8 cellular contexts compared by ENCODE assay signal in the genomic region with DNA sequence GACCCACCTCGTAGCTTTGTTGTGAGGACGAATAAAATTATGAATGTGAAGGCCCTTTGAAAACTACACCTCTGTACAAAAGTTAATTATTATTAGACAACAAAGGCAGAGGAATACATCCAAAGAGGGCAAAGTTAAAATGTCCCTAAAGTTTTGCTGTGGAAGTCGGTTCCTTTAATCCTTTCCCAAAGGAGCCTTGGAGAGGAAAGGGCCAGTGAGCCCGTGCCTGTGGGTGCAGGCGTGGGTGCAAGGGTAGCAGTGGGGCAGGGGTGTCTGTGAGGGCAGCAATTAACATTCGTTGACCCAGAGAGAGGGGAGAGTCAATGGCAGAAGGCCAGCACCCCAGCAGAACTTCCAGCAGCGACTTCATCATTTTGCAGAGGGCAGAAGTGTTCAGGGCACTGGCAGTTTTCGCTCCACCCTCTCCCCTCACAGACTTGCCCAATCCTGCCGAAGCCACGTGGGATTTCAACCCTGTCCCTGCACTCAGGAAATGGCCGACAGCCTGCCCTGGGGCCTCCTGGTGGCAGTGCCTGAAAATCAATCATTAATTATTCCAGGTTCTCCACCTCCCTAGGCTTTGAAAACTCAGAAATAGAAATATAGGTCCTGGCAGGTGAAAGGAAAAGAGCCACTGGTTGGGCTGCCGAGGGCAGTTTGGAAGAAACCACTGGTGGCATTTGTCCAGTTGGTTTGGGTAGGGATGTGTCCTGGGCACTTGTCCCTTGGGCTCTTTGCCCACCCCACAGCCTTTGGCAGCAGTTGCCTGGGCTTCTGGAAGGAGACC. TPM values are rescaled to one million over a fixed set of nuclear protein-coding genes. Genes with fewer than 3 reads are reported as not detected.
DNase-seq lines count a peak whose midpoint lies in the region; ATAC-seq and TF ChIP-seq lines count a peak whose summit lies in the region.

No MANE protein-coding gene starts in this region.

- H3K27me3 ChIP-seq in esophagus squamous epithelium (peaks cover 0 to 15% (median 2%) of the 10 kb centered on the region in 4 donors), osteoblast (ENCODE audit: insufficient read depth, low read length) (peaks cover 8% of the 10 kb centered on the region)
- H3K27me3 ChIP-seq in CD4-positive, alpha-beta memory T cell (ENCODE audit: insufficient read depth, low read length) = no peaks in the 10 kb centered on the region

- POLR2A ChIA-PET in CD4-positive, alpha-beta memory T cell (lab: Charles Lee; ENCODE audit: partially characterized antibody) = no interaction called here

- H3K4me1 Mint-ChIP-seq in CD4-positive, alpha-beta memory T cell = peaks cover 0 to 4% (median 0%) of the 10 kb centered on the region in 4 donors

- peak overlapping the region; percentile 58 for H3K4me2 ChIP-seq in osteoblast (ENCODE audit: insufficient read depth, low read length)

- no peak overlapping the region for H3K4me3 Mint-ChIP-seq in CD4-positive, alpha-beta memory T cell

- H3K9me3 Mint-ChIP-seq in CD4-positive, alpha-beta memory T cell = no peaks in the 10 kb centered on the region

- intact Hi-C loops in esophagus squamous epithelium (cut with DNase I) = no loop called here
- intact Hi-C loops in CD4-positive, alpha-beta memory T cell (cut with micrococcal nuclease) = no loop called here

- peak; percentile 3 for DNase-seq in DMS 273 treated with DMSO at 0.1 percent for 48 hours (lab: John Stamatoyannopoulos, UW)
- peak; percentile 79 for DNase-seq in NOMO-1 treated with DMSO at 0.1 percent for 48 hours (lab: John Stamatoyannopoulos, UW; ENCODE audit: unreplicated experiment)
- DNase-seq in esophagus squamous epithelium (lab: John Stamatoyannopoulos, UW) = no peak
- DNase-seq in osteoblast (ENCODE audit: insufficient read length, low spot score, missing footprints) = peak; percentile 73
- DNase-seq in NCI-H2196 treated with DMSO at 0.1 percent for 48 hours (lab: John Stamatoyannopoulos, UW; ENCODE audit: unreplicated experiment) = no peak
- DNase-seq in CD4-positive, alpha-beta memory T cell = no peak
- no peak for DNase-seq in omental fat pad (ENCODE audit: low spot score)

- 35 to 45% methylated on average over 9 to 12 of the region's 12 CpGs for WGBS in esophagus squamous epithelium, 2 donors

- no peak overlapping the region for H3K4me3 ChIP-seq in esophagus squamous epithelium
- H3K4me3 ChIP-seq in osteoblast (ENCODE audit: insufficient read depth, low read length) = no peak overlapping the region
- no peak overlapping the region for H3K4me3 ChIP-seq in CD4-positive, alpha-beta memory T cell (ENCODE audit: low read length in 2 of 2)

- TF ChIP-seq CTCF in esophagus squamous epithelium (IDR thresholded peaks at IDR 0.05) = peak in 4 of 6 experiments; percentile 28 to 50 (median 40)
- no peak for TF ChIP-seq CTCF in osteoblast (IDR thresholded peaks at IDR 0.05; ENCODE audit: extremely low read depth, low read depth, low read length)
- no peak for TF ChIP-seq CTCF in omental fat pad (IDR thresholded peaks at IDR 0.05)

- H3K9me3 ChIP-seq in esophagus squamous epithelium = no peaks in the 10 kb centered on the region
- H3K9me3 ChIP-seq in osteoblast (ENCODE audit: low read depth, low read length) = no peaks in the 10 kb centered on the region
- no peaks in the 10 kb centered on the region for H3K9me3 ChIP-seq in CD4-positive, alpha-beta memory T cell (ENCODE audit: control insufficient read depth in 1 of 2, low read length in 2 of 2)

- TF ChIP-seq POLR2A in esophagus squamous epithelium (IDR thresholded peaks at IDR 0.05) = no peak

- H3K79me2 ChIP-seq in osteoblast (ENCODE audit: insufficient read depth, low read length) = no peaks in the 10 kb centered on the region

- CTCF ChIA-PET in CD4-positive, alpha-beta memory T cell (lab: Charles Lee; ENCODE audit: partially characterized antibody) = interaction anchor here (0.7 to 1.2 kb wide), 2 partner anchors 34 to 56 kb away, joined by 3 to 5 read pairs; no protein-coding TSS in a partner anchor

- H3K36me3 ChIP-seq in esophagus squamous epithelium (no peaks in the 10 kb centered on the region), osteoblast (ENCODE audit: insufficient read depth, low read length) (no peaks in the 10 kb centered on the region)
- no peaks in the 10 kb centered on the region for H3K36me3 ChIP-seq in CD4-positive, alpha-beta memory T cell (ENCODE audit: insufficient read depth, low read length)

- H3K27ac Mint-ChIP-seq in CD4-positive, alpha-beta memory T cell = no peak overlapping the region

- no peaks in the 10 kb centered on the region for H3K36me3 Mint-ChIP-seq in CD4-positive, alpha-beta memory T cell

- no peaks in the 10 kb centered on the region for H4K20me1 ChIP-seq in osteoblast (ENCODE audit: insufficient read depth, low read length)

- ATAC-seq in omental fat pad (ENCODE audit: low FRiP score) (no peak), GM18870 (IDR thresholded peaks at IDR 0.05; ENCODE audit: unreplicated experiment) (no peak)

- peak overlapping the region; percentile 23 to 72 (median 54) for H3K27ac ChIP-seq in esophagus squamous epithelium
- peak overlapping the region; percentile 92 for H3K27ac ChIP-seq in osteoblast (ENCODE audit: low read depth, low read length)
- no peak overlapping the region for H3K27ac ChIP-seq in CD4-positive, alpha-beta memory T cell (ENCODE audit: low read depth, low read length)

- H3K4me1 ChIP-seq in esophagus squamous epithelium (peaks cover 12 to 28% (median 19%) of the 10 kb centered on the region in 3 donors), osteoblast (ENCODE audit: insufficient read depth, low read length) (peaks cover 40% of the 10 kb centered on the region)
- H3K4me1 ChIP-seq in CD4-positive, alpha-beta memory T cell (ENCODE audit: insufficient read depth, low read length) = no peaks in the 10 kb centered on the region

- peaks cover 12 to 16% of the 10 kb centered on the region in 2 donors for H3K27me3 Mint-ChIP-seq in CD4-positive, alpha-beta memory T cell

- H2AFZ ChIP-seq in osteoblast (ENCODE audit: low read length) = peak overlapping the region; percentile 41

RNA-seq across cellular contexts. Expression of a gene that starts 4.2 kb away (rescaled TPM):
- total RNA-seq in esophagus squamous epithelium (1 to 10 TPM in 3 of 4 donors, under 1 TPM in 1; 0.32 to 7.6 (median 2.7) TPM), osteoblast (1.8 and 2.9 TPM in 2 replicates), omental fat pad (1 to 10 TPM; 2.8 to 9.4 (median 5.8) TPM)
- total RNA-seq in CD4-positive, alpha-beta memory T cell = 1 to 10 TPM; 1.7 to 2.3 TPM
- under 1 TPM; 0.19 to 0.80 TPM for polyA plus RNA-seq in CD4-positive, alpha-beta memory T cell

Comparison
In these comparisons a context has a peak if more than half of its experiments do, and no peak if none do; other contexts are left out.
1. DNase-seq: peak in DMS 273 treated with DMSO at 0.1 percent for 48 hours (single experiment), NOMO-1 treated with DMSO at 0.1 percent for 48 hours (single experiment) and osteoblast (single experiment); none in esophagus squamous epithelium (single experiment), NCI-H2196 treated with DMSO at 0.1 percent for 48 hours (single experiment), CD4-positive, alpha-beta memory T cell (0 of 5) and omental fat pad (single experiment).
2. CTCF ChIP-seq: peak in esophagus squamous epithelium (4 of 6); none in osteoblast (single experiment) and omental fat pad (0 of 3).